Comparison of ENCODE assay signal across 2 cellular contexts in genomic region chr20:37554721-37555298, GRCh38. TPM values are rescaled to one million over a fixed set of nuclear protein-coding genes. Genes with fewer than 3 reads are reported as not detected.
"Had no signal": no experiment of that assay in that cellular context is flagged by ENCODE, and none has a peak within 500 bp of the region (broad histone marks: within the 10 kb centered on the region; RNA-seq: fewer than 3 reads in every experiment).

No MANE protein-coding gene starts in this region.

RNA-seq across cellular contexts. Expression of gene NNAT, which starts 33.8 kb away (rescaled TPM):
- total RNA-seq: OCI-LY7, PC-3 had no signal
